Comparison of ENCODE assay signal across 10 cellular contexts in genomic region chr10:119502214-119502613, GRCh38. TPM values are rescaled to one million over a fixed set of nuclear protein-coding genes. Genes with fewer than 3 reads are reported as not detected.
DNase-seq lines count a peak whose midpoint lies in the region; ATAC-seq, FAIRE-seq and TF ChIP-seq lines count a peak whose summit lies in the region.
"Had no signal": no experiment of that assay in that cellular context is flagged by ENCODE, and none has a peak within 500 bp of the region (broad histone marks: within the 10 kb centered on the region; RNA-seq: fewer than 3 reads in every experiment).

No MANE protein-coding gene starts in this region.

- H3K4me3 ChIP-seq in esophagus muscularis mucosa = no peak overlapping the region

- no peaks in the 10 kb centered on the region for H3K27me3 ChIP-seq in esophagus muscularis mucosa

- TF ChIP-seq EP300 in esophagus muscularis mucosa (IDR thresholded peaks at IDR 0.05) = no peak

- H3K9me3 Mint-ChIP-seq in glutamatergic neuron (ENCODE audit: unreplicated experiment) = peaks cover 16% of the 10 kb centered on the region

- peaks cover 20% of the 10 kb centered on the region for H3K27me3 Mint-ChIP-seq in glutamatergic neuron (ENCODE audit: unreplicated experiment)

- peaks cover 8% of the 10 kb centered on the region for H3K36me3 Mint-ChIP-seq in glutamatergic neuron (ENCODE audit: unreplicated experiment)

- peaks cover 0 to 7% (median 3%) of the 10 kb centered on the region in 4 donors for H3K36me3 ChIP-seq in esophagus muscularis mucosa

- TF ChIP-seq CTCF in glutamatergic neuron (IDR thresholded peaks at IDR 0.05; ENCODE audit: partially characterized antibody, unreplicated experiment) (no peak), esophagus muscularis mucosa (IDR thresholded peaks at IDR 0.05) (no peak)

- no peaks in the 10 kb centered on the region for H3K9me3 ChIP-seq in esophagus muscularis mucosa

- peak; percentile 60 for ATAC-seq in HG02763 (IDR thresholded peaks at IDR 0.05; ENCODE audit: unreplicated experiment)
- no peak for ATAC-seq in HG03095 (IDR thresholded peaks at IDR 0.05; ENCODE audit: unreplicated experiment)

- H3K4me3 Mint-ChIP-seq in glutamatergic neuron (ENCODE audit: unreplicated experiment) = peak overlapping the region; percentile 30

- H3K4me1 Mint-ChIP-seq in glutamatergic neuron (ENCODE audit: low read depth, unreplicated experiment) = peaks cover 23% of the 10 kb centered on the region

- 82% methylated on average over 11 of the region's 11 CpGs for WGBS in esophagus muscularis mucosa

- DNase-seq in activated CD4-positive, alpha-beta T cell treated with anti-CD3 and anti-CD28 coated beads for 48 hours = peak; percentile 85
- DNase-seq in glutamatergic neuron (no peak), esophagus muscularis mucosa (ENCODE audit: extremely low spot score) (no peak), H54 (ENCODE audit: insufficient read length, low spot score) (no peak), DMS153 treated with DMSO at 0.1 percent for 48 hours (lab: John Stamatoyannopoulos, UW; ENCODE audit: unreplicated experiment) (no peak)
- peak; percentile 75 to 76 for DNase-seq in stimulated activated CD8-positive, alpha-beta memory T cell treated with anti-CD3 and anti-CD28 coated beads, Interleukin-7, amount 100 ng/mL, for 4 hours (ENCODE audit: low read depth in 2 of 2)

- H3K4me1 ChIP-seq in esophagus muscularis mucosa = peaks cover 0 to 43% (median 31%) of the 10 kb centered on the region in 4 donors
- H3K4me1 ChIP-seq: parathyroid adenoma had no signal

- no peak for TF ChIP-seq POLR2A in esophagus muscularis mucosa (IDR thresholded peaks at IDR 0.05; ENCODE audit: low read depth)
- no peak for TF ChIP-seq POLR2A in H54 (IDR thresholded peaks at IDR 0.05; ENCODE audit: low read depth, low read length)

- no peak for FAIRE-seq in H54 (lab: Jason Lieb, UNC)
- FAIRE-seq: colon had no signal

- H3K27ac Mint-ChIP-seq in glutamatergic neuron (ENCODE audit: unreplicated experiment) = peak overlapping the region; percentile 59

- no peak overlapping the region for H3K27ac ChIP-seq in esophagus muscularis mucosa (replicated peaks in 1 of 4)
- H3K27ac ChIP-seq: parathyroid adenoma had no signal

- intact Hi-C loops in esophagus muscularis mucosa (cut with DNase I) = no loop called here

RNA-seq across cellular contexts. Expression of gene RGS10, which starts 40.3 kb away (rescaled TPM):
- total RNA-seq in glutamatergic neuron (ENCODE audit: unreplicated experiment) = 311 TPM
- 10 to 100 TPM; 31.4 to 41.6 (median 36.1) TPM for total RNA-seq in esophagus muscularis mucosa

Comparison
In these comparisons a context has a peak if more than half of its experiments do, and no peak if none do; other contexts are left out.
1. DNase-seq: peak in activated CD4-positive, alpha-beta T cell treated with anti-CD3 and anti-CD28 coated beads for 48 hours (single experiment) and stimulated activated CD8-positive, alpha-beta memory T cell treated with anti-CD3 and anti-CD28 coated beads, Interleukin-7, amount 100 ng/mL, for 4 hours (2 of 2); none in glutamatergic neuron (single experiment), esophagus muscularis mucosa (single experiment), H54 (single experiment) and DMS153 treated with DMSO at 0.1 percent for 48 hours (single experiment).